In the genomic region with DNA sequence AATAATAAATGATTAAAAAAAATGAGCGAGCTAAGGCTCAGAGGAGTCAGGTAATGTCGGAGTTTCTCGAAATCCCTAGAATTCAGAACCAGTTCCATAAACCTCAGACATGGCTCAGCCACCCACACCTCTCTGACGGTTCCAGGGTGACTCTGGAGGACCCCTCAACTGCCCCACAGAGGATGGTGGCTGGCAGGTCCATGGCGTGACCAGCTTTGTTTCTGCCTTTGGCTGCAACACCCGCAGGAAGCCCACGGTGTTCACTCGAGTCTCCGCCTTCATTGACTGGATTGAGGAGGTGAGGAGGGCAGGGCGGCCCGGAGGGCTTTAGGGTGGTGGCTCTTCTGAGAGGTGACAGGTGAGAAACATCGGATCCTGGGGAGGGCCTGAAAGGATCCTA, we compare ENCODE assay signal across 7 cellular contexts. TPM values are rescaled to one million over a fixed set of nuclear protein-coding genes. Genes with fewer than 3 reads are reported as not detected.
"Had no signal": no experiment of that assay in that cellular context is flagged by ENCODE, and none has a peak within 500 bp of the region (broad histone marks: within the 10 kb centered on the region; RNA-seq: fewer than 3 reads in every experiment).

No MANE protein-coding gene starts in this region.

RNA-seq across cellular contexts. Expression of a gene that starts 9.6 kb away (rescaled TPM):
- total RNA-seq: GM23248, GM23338, H1, H4, H7, H9, HFFc6 had no signal
- polyA plus RNA-seq: GM23248, GM23338, H1 had no signal

RNA-seq across cellular contexts. Expression of a gene that starts 15.1 kb away (rescaled TPM):
- total RNA-seq: GM23248, GM23338, H1, H4, H7, H9, HFFc6 had no signal
- polyA plus RNA-seq: GM23248, GM23338, H1 had no signal
